Comparison of ENCODE assay signal across 32 cellular contexts in genomic region chrX:106906361-106906760, GRCh38. TPM values are rescaled to one million over a fixed set of nuclear protein-coding genes. Genes with fewer than 3 reads are reported as not detected.
A peak's percentile ranks its signal among the peaks of the same experiment; 100 is the strongest.
DNase-seq lines count a peak whose midpoint lies in the region; ATAC-seq and TF ChIP-seq lines count a peak whose summit lies in the region.
"Had no signal": no experiment of that assay in that cellular context is flagged by ENCODE, and none has a peak within 500 bp of the region (broad histone marks: within the 10 kb centered on the region; RNA-seq: fewer than 3 reads in every experiment).

No MANE protein-coding gene starts in this region.

- DNase-seq in cardiac muscle cell (ENCODE audit: low read depth in 1 of 2, low spot score in 1 of 2) (peak; percentile 23 to 45), right cardiac atrium (no peak), kidney glomerular epithelial cell (lab: John Stamatoyannopoulos, UW) (peak; percentile 15), ascending aorta (ENCODE audit: low spot score in 2 of 2) (no peak)
- DNase-seq in NK-92 treated with Interleukin-12 subunit alpha and Interleukin-12 subunit beta, amount 100 ng/mL, for 24 hours (lab: John Stamatoyannopoulos, UW): no peak
- DNase-seq: activated CD4-positive, alpha-beta T cell treated with anti-CD3 and anti-CD28 coated beads for 1 hour; activated CD8-positive, alpha-beta T cell treated with anti-CD3 and anti-CD28 coated beads for 36 hours; CD4-positive, CD25-positive, alpha-beta regulatory T cell; DMS 273 treated with DMSO at 0.1 percent for 48 hours; endodermal cell; foreskin melanocyte; left ventricle myocardium inferior; midbrain; NCI-H1436; NCI-H2171 treated with DMSO at 0.1 percent for 48 hours; NCI-H510A treated with DMSO at 0.1 percent for 48 hours; pancreas; PC-3; stimulated activated naive B cell treated with anti-CD40 and anti-IgM and Interleukin-4, amounts not matched to agents 10 μg/mL and 1 μg/mL and 100 μg/mL, for 72 hours; T-helper 2 cell had no signal

- H3K4me3 ChIP-seq in cardiac muscle cell: no peak overlapping the region
- no peak overlapping the region for H3K4me3 ChIP-seq in right cardiac atrium (ENCODE audit: low read length)
- no peak overlapping the region for H3K4me3 ChIP-seq in parathyroid adenoma (ENCODE audit: low read depth, low read length)
- no peak overlapping the region for H3K4me3 ChIP-seq in ascending aorta
- H3K4me3 ChIP-seq: esophagus muscularis mucosa, left ventricle myocardium inferior, pancreas, suprapubic skin had no signal

- H3K36me3 ChIP-seq in cardiac muscle cell (no peaks in the 10 kb centered on the region), parathyroid adenoma (ENCODE audit: control insufficient read depth, insufficient read depth, low read length) (no peaks in the 10 kb centered on the region), ascending aorta (no peaks in the 10 kb centered on the region)
- H3K36me3 ChIP-seq: esophagus muscularis mucosa, left ventricle myocardium inferior, pancreas, suprapubic skin had no signal

- H2AFZ ChIP-seq in parathyroid adenoma: peak overlapping the region; percentile 7

- WGBS in right cardiac atrium: 47% methylated on average over 6 of the region's 6 CpGs

- H3K27ac ChIP-seq in cardiac muscle cell (no peak overlapping the region), right cardiac atrium (ENCODE audit: low read length) (no peak overlapping the region), parathyroid adenoma (no peak overlapping the region), ascending aorta (no peak overlapping the region)
- H3K27ac ChIP-seq: esophagus muscularis mucosa, left ventricle myocardium inferior, pancreas, suprapubic skin had no signal

- H3K4me1 ChIP-seq in cardiac muscle cell (ENCODE audit: low read depth) (peaks cover 9% of the 10 kb centered on the region), right cardiac atrium (ENCODE audit: control insufficient read depth, insufficient read depth, low read length) (no peaks in the 10 kb centered on the region), parathyroid adenoma (no peaks in the 10 kb centered on the region), ascending aorta (no peaks in the 10 kb centered on the region)
- H3K4me1 ChIP-seq: left ventricle myocardium inferior, pancreas, suprapubic skin had no signal

- TF ChIP-seq CTCF in cardiac muscle cell (IDR thresholded peaks at IDR 0.05; ENCODE audit: low read depth, low read length) (no peak), parathyroid adenoma (IDR thresholded peaks at IDR 0.05) (no peak), ascending aorta (IDR thresholded peaks at IDR 0.05) (no peak)

- H3K9me3 ChIP-seq in cardiac muscle cell (ENCODE audit: low read depth): no peaks in the 10 kb centered on the region
- H3K9me3 ChIP-seq in right cardiac atrium (ENCODE audit: control insufficient read depth, low read length): no peaks in the 10 kb centered on the region
- no peaks in the 10 kb centered on the region for H3K9me3 ChIP-seq in parathyroid adenoma (ENCODE audit: control insufficient read depth, low read length)
- H3K9me3 ChIP-seq in ascending aorta: no peaks in the 10 kb centered on the region
- H3K9me3 ChIP-seq: esophagus muscularis mucosa, left ventricle myocardium inferior, pancreas, suprapubic skin had no signal

- no peaks in the 10 kb centered on the region for H3K79me2 ChIP-seq in parathyroid adenoma

- no peak overlapping the region for H3K9ac ChIP-seq in parathyroid adenoma

- ATAC-seq in right cardiac atrium (no peak), GM21447 (IDR thresholded peaks at IDR 0.05; ENCODE audit: unreplicated experiment) (no peak), GM21390 (IDR thresholded peaks at IDR 0.05; ENCODE audit: unreplicated experiment) (no peak)
- ATAC-seq: activated CD8-positive, alpha-beta T cell treated with anti-CD3 and anti-CD28 coated beads for 36 hours; natural killer cell treated with Interleukin-12 subunit alpha and Interleukin-12 subunit beta and Interleukin-15 and Interleukin-18, amount 100 ng/mL, for 72 hours; PC-3; Right ventricle myocardium inferior; sciatic nerve; SK-N-SH treated with all-trans-retinoic acid at 6 μM for 48 hours; stimulated activated naive B cell treated with anti-CD40 and anti-IgM and Interleukin-4, amounts not matched to agents 10 μg/mL and 1 μg/mL and 100 μg/mL, for 72 hours had no signal

- no peaks in the 10 kb centered on the region for H3K27me3 ChIP-seq in cardiac muscle cell
- H3K27me3 ChIP-seq in right cardiac atrium (ENCODE audit: control insufficient read depth, insufficient read depth): no peaks in the 10 kb centered on the region
- no peaks in the 10 kb centered on the region for H3K27me3 ChIP-seq in parathyroid adenoma (ENCODE audit: control insufficient read depth, insufficient read depth, low read length)
- H3K27me3 ChIP-seq in ascending aorta: no peaks in the 10 kb centered on the region
- H3K27me3 ChIP-seq: esophagus muscularis mucosa, pancreas, suprapubic skin had no signal

- intact Hi-C loops in right cardiac atrium (cut with DNase I): no loop called here
- intact Hi-C loops in ascending aorta (cut with DNase I): no loop called here

- H3K4me2 ChIP-seq in parathyroid adenoma (ENCODE audit: low read length): no peak overlapping the region

RNA-seq across cellular contexts. Expression of gene RIPPLY1, which starts 3.2 kb away (rescaled TPM):
- 0.21 TPM in 1 of 2 replicates, not detected in the other for total RNA-seq in cardiac muscle cell
- polyA plus RNA-seq in cardiac muscle cell: 0.55 TPM in 1 of 2 replicates, not detected in the other
- not detected for total RNA-seq in right cardiac atrium
- polyA plus RNA-seq in right cardiac atrium: not detected
- not detected for total RNA-seq in ascending aorta
- total RNA-seq: A172; activated CD8-positive, alpha-beta T cell treated with anti-CD3 and anti-CD28 coated beads for 36 hours; activated T-helper 2 cell treated with anti-CD3 and anti-CD28 coated beads, Interferon-gamma antibody, Interleukin-2, Interleukin-4, amounts not matched to agents 10 μg/mL and 5 μg/mL and 100 μg/mL, durations not matched to agents 14 hours and 24 hours and 36 hours; cardiac septum; CD4-positive, CD25-positive, alpha-beta regulatory T cell; endodermal cell; esophagus muscularis mucosa; left ventricle myocardium inferior; natural killer cell treated with Interleukin-12 subunit alpha and Interleukin-12 subunit beta and Interleukin-15 and Interleukin-18, amount 100 ng/mL, for 72 hours; pancreas; PC-3; Right ventricle myocardium inferior; suprapubic skin had no signal
- polyA plus RNA-seq: CD4-positive, CD25-positive, alpha-beta regulatory T cell had no signal

RNA-seq across cellular contexts. Expression of gene CLDN2, which starts 13.8 kb away (rescaled TPM):
- total RNA-seq in cardiac muscle cell (0.09 and 0.18 TPM in 2 replicates), right cardiac atrium (not detected), ascending aorta (0.43 TPM)
- polyA plus RNA-seq in cardiac muscle cell (0.24 and 0.66 TPM in 2 replicates), right cardiac atrium (0.05 TPM)
- total RNA-seq: A172; activated CD8-positive, alpha-beta T cell treated with anti-CD3 and anti-CD28 coated beads for 36 hours; activated T-helper 2 cell treated with anti-CD3 and anti-CD28 coated beads, Interferon-gamma antibody, Interleukin-2, Interleukin-4, amounts not matched to agents 10 μg/mL and 5 μg/mL and 100 μg/mL, durations not matched to agents 14 hours and 24 hours and 36 hours; cardiac septum; CD4-positive, CD25-positive, alpha-beta regulatory T cell; endodermal cell; left ventricle myocardium inferior; natural killer cell treated with Interleukin-12 subunit alpha and Interleukin-12 subunit beta and Interleukin-15 and Interleukin-18, amount 100 ng/mL, for 72 hours; PC-3; Right ventricle myocardium inferior; sciatic nerve had no signal
- polyA plus RNA-seq: CD4-positive, CD25-positive, alpha-beta regulatory T cell had no signal

Comparison
In these comparisons a context has a peak if more than half of its experiments do, and no peak if none do; other contexts are left out.
1. DNase-seq: peak in cardiac muscle cell (2 of 2) and kidney glomerular epithelial cell (single experiment); none in right cardiac atrium (0 of 3), NK-92 treated with Interleukin-12 subunit alpha and Interleukin-12 subunit beta, amount 100 ng/mL, for 24 hours (single experiment) and ascending aorta (0 of 2).